In the genomic region with DNA sequence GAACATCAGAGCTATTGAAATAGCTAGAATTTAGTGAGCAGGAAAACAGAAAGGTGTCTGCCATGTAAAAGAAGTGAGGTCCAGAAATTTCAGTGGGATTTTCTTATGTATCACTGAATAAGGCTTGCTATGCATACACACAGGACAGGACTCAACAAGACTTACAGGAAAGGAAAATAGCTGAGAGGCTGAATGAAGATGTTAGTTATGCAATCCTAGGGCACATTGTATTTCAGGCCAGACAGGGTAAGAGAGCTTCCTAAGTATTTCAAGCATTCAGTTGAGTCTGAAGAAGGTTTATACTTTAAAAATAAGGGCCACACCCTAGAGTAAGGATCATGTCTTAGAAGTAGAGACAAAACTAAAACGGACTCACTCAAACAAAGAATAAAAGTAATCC, we compare ENCODE assay signal across 28 cellular contexts.
"Had no signal": no experiment of that assay in that cellular context is flagged by ENCODE, and none has a peak within 500 bp of the region (broad histone marks: within the 10 kb centered on the region; RNA-seq: fewer than 3 reads in every experiment).

No MANE protein-coding gene starts in this region.

- H3K36me3 ChIP-seq: cardiac muscle cell, SJSA1 had no signal

- H3K27ac ChIP-seq: body of pancreas, cardiac muscle cell, SJSA1 had no signal

- DNase-seq: activated CD4-positive, alpha-beta T cell treated with anti-CD3 and anti-CD28 coated beads for 48 hours; activated CD4-positive, alpha-beta T cell treated with anti-CD3 and anti-CD28 coated beads, Interleukin-2, amount 50 U/mL, for 4 hours; activated CD8-positive, alpha-beta memory T cell treated with anti-CD3 and anti-CD28 coated beads, Interleukin-2, amount 50 U/mL, for 48 hours; activated CD8-positive, alpha-beta T cell treated with anti-CD3 and anti-CD28 coated beads, Interleukin-2, amount 10 ng/mL, durations not matched to agents 7 days and 5 days; activated naive CD4-positive, alpha-beta T cell treated with anti-CD3 and anti-CD28 coated beads, Interleukin-2, amount 50 U/mL, for 16 hours; activated naive CD8-positive, alpha-beta T cell treated with anti-CD3 and anti-CD28 coated beads, Interleukin-2, amount 10 ng/mL, durations not matched to agents 7 days and 5 days; activated T-cell treated with anti-CD3 and anti-CD28 coated beads, Interleukin-2, amount 50 U/mL, for 1 hour; aorta; body of pancreas; KG1; NCI-H1092; NCI-H1417; NCI-H1930; NCI-H345; NCI-H510A; NCI-H526 treated with DMSO at 0.1 percent for 48 hours; NCI-H82; NK-92 treated with Interleukin-12 subunit alpha and Interleukin-12 subunit beta, amount 100 ng/mL, for 24 hours; OCI-M1; RPMI8226; SHP77; SW 1271 had no signal

- H3K4me3 ChIP-seq: body of pancreas, cardiac muscle cell, SJSA1 had no signal

- ATAC-seq: activated CD4-positive, CD25-positive, alpha-beta regulatory T cell treated with anti-CD3 and anti-CD28 coated beads, Interleukin-2, amount 50 U/mL, for 24 hours; activated CD8-positive, alpha-beta T cell treated with anti-CD3 and anti-CD28 coated beads, Interleukin-2, amount 10 ng/mL, durations not matched to agents 7 days and 5 days; body of pancreas; Panc1; SK-N-SH treated with all-trans-retinoic acid at 6 μM for 48 hours had no signal

- H3K27me3 ChIP-seq: body of pancreas, cardiac muscle cell, SJSA1 had no signal

- H3K4me1 ChIP-seq: body of pancreas, SJSA1 had no signal

- H3K4me3 Mint-ChIP-seq: activated CD8-positive, alpha-beta T cell treated with anti-CD3 and anti-CD28 coated beads, Interleukin-2, amount 10 ng/mL, durations not matched to agents 7 days and 5 days; activated naive CD8-positive, alpha-beta T cell treated with anti-CD3 and anti-CD28 coated beads, Interleukin-2, amount 10 ng/mL, durations not matched to agents 7 days and 5 days; T-helper 2 cell treated with Interferon-gamma antibody and Interleukin-4, amounts not matched to agents 5 μg/mL and 100 μg/mL, for 36 hours had no signal

- H3K27me3 Mint-ChIP-seq: activated naive CD8-positive, alpha-beta T cell treated with anti-CD3 and anti-CD28 coated beads, Interleukin-2, amount 10 ng/mL, durations not matched to agents 7 days and 5 days had no signal

- H3K36me3 Mint-ChIP-seq: activated naive CD8-positive, alpha-beta T cell treated with anti-CD3 and anti-CD28 coated beads, Interleukin-2, amount 10 ng/mL, durations not matched to agents 7 days and 5 days had no signal

- H3K4me1 Mint-ChIP-seq: activated naive CD8-positive, alpha-beta T cell treated with anti-CD3 and anti-CD28 coated beads, Interleukin-2, amount 10 ng/mL, durations not matched to agents 7 days and 5 days had no signal

- H3K27ac Mint-ChIP-seq: activated CD8-positive, alpha-beta T cell treated with anti-CD3 and anti-CD28 coated beads, Interleukin-2, amount 10 ng/mL, durations not matched to agents 7 days and 5 days; activated naive CD8-positive, alpha-beta T cell treated with anti-CD3 and anti-CD28 coated beads, Interleukin-2, amount 10 ng/mL, durations not matched to agents 7 days and 5 days; T-helper 2 cell treated with Interferon-gamma antibody and Interleukin-4, amounts not matched to agents 5 μg/mL and 100 μg/mL, for 36 hours had no signal

- H3K9me3 ChIP-seq: body of pancreas, SJSA1 had no signal
